ENCODE assay signal across 17 cellular contexts in genomic region chr1:242670019-242670418, GRCh38.
"Had no signal": no experiment of that assay in that cellular context is flagged by ENCODE, and none has a peak within 500 bp of the region (broad histone marks: within the 10 kb centered on the region; RNA-seq: fewer than 3 reads in every experiment).

No MANE protein-coding gene starts in this region.

- H3K27ac ChIP-seq: esophagus squamous epithelium, ovary, right atrium auricular region, testis, tibial artery had no signal

- DNase-seq: cortex of kidney; effector memory CD8-positive, alpha-beta T cell; erythroblast; esophagus squamous epithelium; naive thymus-derived CD8-positive, alpha-beta T cell; occipital lobe; ovary; stimulated activated CD4-positive, alpha-beta T cell treated with anti-CD3 and anti-CD28 coated beads, Interleukin-12 subunit alpha, Interleukin-12 subunit beta, amount 100 ng/mL, for 4 hours; stimulated activated CD4-positive, alpha-beta T cell treated with anti-CD3 and anti-CD28 coated beads, Interleukin-2, amount 100 ng/mL, for 24 hours; stimulated activated CD4-positive, alpha-beta T cell treated with anti-CD3 and anti-CD28 coated beads, Interleukin-4, amount 100 ng/mL, for 24 hours; stimulated activated naive CD4-positive, alpha-beta T cell treated with Interleukin-2 at 50 U/mL for 16 hours; substantia nigra; testis; tibial artery had no signal

- H3K27me3 ChIP-seq: esophagus squamous epithelium, ovary, right atrium auricular region, testis, tibial artery had no signal

- H3K4me1 ChIP-seq: esophagus squamous epithelium, right atrium auricular region, testis, tibial artery had no signal

- H3K9me3 ChIP-seq: esophagus squamous epithelium, ovary, testis, tibial artery had no signal

- H3K4me3 ChIP-seq: esophagus squamous epithelium, lung, ovary, right atrium auricular region, smooth muscle cell, testis, tibial artery had no signal

- H3K36me3 ChIP-seq: esophagus squamous epithelium, ovary, right atrium auricular region, tibial artery had no signal
